Comparison of ENCODE assay signal across 1 cellular context in genomic region chr4:83272900-83273299, GRCh38.
TF ChIP-seq lines count a peak whose summit lies in the region.

No MANE protein-coding gene starts in this region.

TF ChIP-seq in GM12878, 131 proteins besides CTCF, POLR2A, EP300 and RAD21 (continued from another document and continues in another):
- TF ChIP-seq REST (IDR thresholded peaks at IDR 0.05; ENCODE audit: low read depth, low read length) (0 out of 2 replicates have a peak, but pooled peaks have one; percentile 9), SREBF1 (IDR thresholded peaks at IDR 0.05; ENCODE audit: low read length) (no peak), RELB (IDR thresholded peaks at IDR 0.05; ENCODE audit: low read depth) (peak; percentile 94), BHLHE40 (IDR thresholded peaks at IDR 0.05; ENCODE audit: borderline replicate concordance in 1 of 2, low read depth in 2 of 2, low read length in 1 of 2) (peak; percentile 59 to 66; a peak in 3 of 4 replicates), SIX5 (IDR thresholded peaks at IDR 0.05; ENCODE audit: low read depth, low read length, severe bottlenecking) (no peak), SRF (IDR thresholded peaks at IDR 0.05; ENCODE audit: low read depth in 2 of 2, low read length in 2 of 2) (0 out of 4 replicates have a peak, but pooled peaks of 1 of the 2 experiments have one; percentile 31), NFIC (IDR thresholded peaks at IDR 0.05; ENCODE audit: low read depth, low read length) (peak; percentile 98), ZBED1 (IDR thresholded peaks at IDR 0.05; ENCODE audit: borderline replicate concordance) (peak; percentile 86; the same call in 1 of the 2 replicates), STAT3 (IDR thresholded peaks at IDR 0.05; ENCODE audit: low read depth, low read length) (peak; percentile 80; the same call in 1 of the 2 replicates), NR2F1 (conservative IDR thresholded peaks at IDR 0.05) (peak; percentile 73), CBFB (IDR thresholded peaks at IDR 0.05; ENCODE audit: low read depth) (peak; percentile 77), RCOR1 (conservative IDR thresholded peaks at IDR 0.05; ENCODE audit: low read depth, low read length) (peak; percentile 76; the same call in 1 of the 2 replicates), MXI1 (IDR thresholded peaks at IDR 0.05; ENCODE audit: low read depth, low read length) (peak; percentile 55; the same call in 1 of the 2 replicates), SREBF2 (IDR thresholded peaks at IDR 0.05; ENCODE audit: low read length) (no peak), RUNX3 (IDR thresholded peaks at IDR 0.05; ENCODE audit: low read length) (peak; percentile 99), ZNF622 (IDR thresholded peaks at IDR 0.05) (no peak), PKNOX1 (IDR thresholded peaks at IDR 0.05) (peak; percentile 14; the same call in 1 of the 2 replicates), BCL3 (IDR thresholded peaks at IDR 0.05; ENCODE audit: borderline replicate concordance, insufficient read depth, low read depth, low read length, poor library complexity, severe bottlenecking) (peak; percentile 57), ATF7 (IDR thresholded peaks at IDR 0.05; ENCODE audit: low read depth) (peak; percentile 91), SMC3 (IDR thresholded peaks at IDR 0.05; ENCODE audit: borderline replicate concordance, low read length) (no peak), SMAD1 (IDR thresholded peaks at IDR 0.05; ENCODE audit: low read depth, partially characterized antibody) (peak; percentile 86), HDAC2 (IDR thresholded peaks at IDR 0.05) (no peak), E2F4 (IDR thresholded peaks at IDR 0.05; ENCODE audit: low read depth, low read length) (no peak), CHD4 (IDR thresholded peaks at IDR 0.05) (peak; percentile 70; the same call in 1 of the 2 replicates), BRCA1 (IDR thresholded peaks at IDR 0.05; ENCODE audit: low read depth, low read length) (no peak), NBN (IDR thresholded peaks at IDR 0.05) (peak; percentile 87), BACH1 (IDR thresholded peaks at IDR 0.05; ENCODE audit: borderline replicate concordance) (peak; percentile 92), EGR1 (IDR thresholded peaks at IDR 0.05; ENCODE audit: borderline replicate concordance in 1 of 2, low read depth in 2 of 2, low read length in 2 of 2) (no peak), CREB1 (IDR thresholded peaks at IDR 0.05; ENCODE audit: low read depth) (0 out of 2 replicates have a peak, but pooled peaks have one; percentile 20), IRF3 (IDR thresholded peaks at IDR 0.05) (no peak), SPI1 (IDR thresholded peaks at IDR 0.05; ENCODE audit: borderline replicate concordance, insufficient read depth, low read depth, low read length) (peak; percentile 94), IKZF2 (IDR thresholded peaks at IDR 0.05) (peak; percentile 99), MTA3 (IDR thresholded peaks at IDR 0.05; ENCODE audit: borderline replicate concordance, low read length) (peak; percentile 97; the same call in 1 of the 2 replicates), BMI1 (IDR thresholded peaks at IDR 0.05; ENCODE audit: borderline replicate concordance) (peak; percentile 91), IRF4 (IDR thresholded peaks at IDR 0.05; ENCODE audit: low read depth, low read length) (peak; percentile 86), EZH2 (IDR thresholded peaks at IDR 0.05; ENCODE audit: borderline replicate concordance, control insufficient read depth, low read depth, low read length) (no peak), ASH2L (IDR thresholded peaks at IDR 0.05; ENCODE audit: borderline replicate concordance, low read depth) (no peak), EED (IDR thresholded peaks at IDR 0.05; ENCODE audit: low read depth) (peak; percentile 79), CREM (IDR thresholded peaks at IDR 0.05; ENCODE audit: low read depth) (peak; percentile 81), TCF3 (IDR thresholded peaks at IDR 0.05; ENCODE audit: borderline replicate concordance, insufficient read depth, low read depth, low read length) (0 out of 2 replicates have a peak, but pooled peaks have one; percentile 26), PAX5 (IDR thresholded peaks at IDR 0.05; ENCODE audit: borderline replicate concordance, low read depth, low read length) (peak; percentile 71), BCL11A (IDR thresholded peaks at IDR 0.05; ENCODE audit: low read depth, low read length) (peak; percentile 95), TARDBP (IDR thresholded peaks at IDR 0.05; ENCODE audit: borderline replicate concordance) (no peak), RELA (IDR thresholded peaks at IDR 0.05; ENCODE audit: borderline replicate concordance, partially characterized antibody) (no peak), GATAD2B (conservative IDR thresholded peaks at IDR 0.05; ENCODE audit: low read depth) (peak; percentile 78; the same call in 1 of the 2 replicates), ZNF24 (IDR thresholded peaks at IDR 0.05) (no peak; the same call in none of the 2 replicates), MEF2A (IDR thresholded peaks at IDR 0.05; ENCODE audit: insufficient read depth, low read depth, low read length) (peak; percentile 74), IKZF1 (conservative IDR thresholded peaks at IDR 0.05) (peak; percentile 95), CHD2 (IDR thresholded peaks at IDR 0.05; ENCODE audit: borderline replicate concordance, low read depth, low read length) (peak; percentile 72; the same call in 1 of the 2 replicates), ATF2 (IDR thresholded peaks at IDR 0.05; ENCODE audit: low read length) (peak; percentile 94), JUNB (IDR thresholded peaks at IDR 0.05) (peak; percentile 89), ZNF687 (IDR thresholded peaks at IDR 0.05) (no peak), POU2F2 (IDR thresholded peaks at IDR 0.05; ENCODE audit: borderline replicate concordance, low read depth, low read length) (peak; percentile 64; the same call in 2 of the 3 replicates), MYB (IDR thresholded peaks at IDR 0.05; ENCODE audit: borderline replicate concordance, low read depth, low read length) (no peak), FOXM1 (IDR thresholded peaks at IDR 0.05; ENCODE audit: low read depth, low read length) (peak; percentile 96), TBL1XR1 (IDR thresholded peaks at IDR 0.05; ENCODE audit: low read depth, low read length) (peak; percentile 83), MTA2 (IDR thresholded peaks at IDR 0.05; ENCODE audit: low read depth) (peak; percentile 100), SMAD5 (IDR thresholded peaks at IDR 0.05; ENCODE audit: low read depth) (no peak)
